In genomic region chr7:66306243-66306642, GRCh38 we compare ENCODE assay signal across 19 cellular contexts.
DNase-seq lines count a peak whose midpoint lies in the region; ATAC-seq and TF ChIP-seq lines count a peak whose summit lies in the region.
"Had no signal": no experiment of that assay in that cellular context is flagged by ENCODE, and none has a peak within 500 bp of the region (broad histone marks: within the 10 kb centered on the region; RNA-seq: fewer than 3 reads in every experiment).

No MANE protein-coding gene starts in this region.

- ATAC-seq in body of pancreas: peak; percentile 36
- ATAC-seq in GM21825 (IDR thresholded peaks at IDR 0.05; ENCODE audit: unreplicated experiment): no peak
- ATAC-seq: natural killer cell treated with Interleukin-12 subunit alpha and Interleukin-12 subunit beta and Interleukin-15 and Interleukin-18, amount 100 ng/mL, for 72 hours; stimulated activated effector memory CD8-positive, alpha-beta T cell treated with anti-CD3 and anti-CD28 coated beads, Interleukin-12 subunit alpha, Interleukin-12 subunit beta, amount 100 ng/mL, for 72 hours; T-helper 17 cell had no signal

- intact Hi-C loops in body of pancreas (cut with DNase I): no loop called here
- intact Hi-C loops in spleen (cut with DNase I; ENCODE audit: low total_unique reads): no loop called here

- TF ChIP-seq POLR2A in body of pancreas (IDR thresholded peaks at IDR 0.05) (no peak), spleen (IDR thresholded peaks at IDR 0.05) (no peak)

- H3K4me3 ChIP-seq in LNCaP clone FGC (ENCODE audit: low read depth, low read length) (no peak overlapping the region; the same call in 1 of the 2 replicates), body of pancreas (no peak overlapping the region), spleen (no peak overlapping the region)
- H3K4me3 ChIP-seq: adrenal gland, tibial artery had no signal

- H3K36me3 ChIP-seq in body of pancreas (replicated peaks in 1 of 2; ENCODE audit: insufficient read depth in 1 of 2, low read depth in 2 of 2) (no peaks in the 10 kb centered on the region), spleen (no peaks in the 10 kb centered on the region)
- H3K36me3 ChIP-seq: adrenal gland, BE2C, tibial artery had no signal

- H3K9me3 ChIP-seq in body of pancreas (no peaks in the 10 kb centered on the region), spleen (no peaks in the 10 kb centered on the region)
- H3K9me3 ChIP-seq: adrenal gland, BE2C, tibial artery had no signal

- H3K4me1 ChIP-seq in body of pancreas (peaks cover 77% of the 10 kb centered on the region), spleen (peaks cover 4 to 76% (median 17%) of the 10 kb centered on the region in 6 donors)
- H3K4me1 ChIP-seq: tibial artery had no signal

- H3K27ac ChIP-seq in body of pancreas (peak overlapping the region; percentile 30 to 69 (median 57)), spleen (peak overlapping the region in 5 of 8 donors; percentile 12 to 76 (median 68))
- H3K27ac ChIP-seq: adrenal gland, tibial artery had no signal

- DNase-seq in LNCaP clone FGC (ENCODE audit: low read depth): peak; percentile 32
- peak in 3 of 4 donors; percentile 27 to 55 (median 47) for DNase-seq in body of pancreas
- peak; percentile 64 for DNase-seq in left kidney (ENCODE audit: low read depth, low spot score)
- DNase-seq in spleen: no peak
- DNase-seq in NCI-H345 treated with DMSO at 0.1 percent for 48 hours (lab: John Stamatoyannopoulos, UW; ENCODE audit: unreplicated experiment): no peak
- no peak for DNase-seq in hippocampal formation (lab: John Stamatoyannopoulos, UW)
- DNase-seq: activated CD4-positive, CD25-positive, alpha-beta regulatory T cell; adrenal gland; BE2C; DMS79; foreskin melanocyte; HCEC 1CT; NCI-H1694; NCI-H446 treated with DMSO at 0.1 percent for 48 hours; T-helper 17 cell; tibial artery had no signal

- TF ChIP-seq CTCF in LNCaP clone FGC (IDR thresholded peaks at IDR 0.05; ENCODE audit: control insufficient read depth, extremely low read depth, insufficient read depth) (no peak), body of pancreas (IDR thresholded peaks at IDR 0.05) (no peak), spleen (IDR thresholded peaks at IDR 0.05 in 8 of 11, conservative IDR thresholded peaks at IDR 0.05 in 3 of 11) (no peak)

- no peaks in the 10 kb centered on the region for H3K27me3 ChIP-seq in body of pancreas
- H3K27me3 ChIP-seq in spleen (replicated peaks in 1 of 7): no peaks in the 10 kb centered on the region
- H3K27me3 ChIP-seq: adrenal gland, BE2C, tibial artery had no signal

- WGBS in body of pancreas, 2 donors: 17 to 19% methylated on average over 2 of the region's 2 CpGs
- 45 to 76% (median 66%) methylated on average over 2 of the region's 2 CpGs for WGBS in spleen, 5 donors

Comparison
In these comparisons a context has a peak if more than half of its experiments do, and no peak if none do; other contexts are left out.
1. DNase-seq: peak in LNCaP clone FGC (single experiment), body of pancreas (3 of 4) and left kidney (single experiment); none in spleen (single experiment), NCI-H345 treated with DMSO at 0.1 percent for 48 hours (single experiment) and hippocampal formation (0 of 2).